ENCODE assay signal across 7 cellular contexts in the genomic region with DNA sequence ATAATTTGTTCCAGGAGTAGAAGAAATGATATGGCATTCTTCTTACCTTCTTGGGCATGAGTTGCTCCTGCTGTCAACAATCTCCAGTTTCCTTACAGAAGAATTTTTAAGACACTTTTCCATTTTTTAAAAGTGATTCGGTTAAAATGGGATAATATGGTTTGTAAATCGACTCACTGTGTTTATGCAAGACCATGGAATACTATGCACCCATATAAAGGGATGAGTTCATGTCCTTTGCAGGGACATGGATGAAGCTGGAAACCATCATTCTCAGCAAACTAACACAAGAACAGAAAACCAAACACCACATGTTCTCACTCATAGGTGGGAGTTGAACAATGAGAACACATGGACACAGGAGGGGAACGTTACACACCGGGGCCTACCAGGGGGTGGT.
DNase-seq lines count a peak whose midpoint lies in the region; ATAC-seq and TF ChIP-seq lines count a peak whose summit lies in the region.
"Not testable (repeated sequence)": the region's sequence is repeated elsewhere in the genome, so short reads cannot be mapped to it uniquely, and the experiment has no call there.

No MANE protein-coding gene starts in this region.

- intact Hi-C loops in CD4-positive, alpha-beta T cell (cut with DNase I, micrococcal nuclease), result not testable (repeated sequence)

- H3K27me3 Mint-ChIP-seq in CD4-positive, alpha-beta T cell; T-helper 17 cell; activated T-cell treated with anti-CD3 and anti-CD28 coated beads, Interleukin-2, amount 50 U/mL, for 72 hours (ENCODE audit: low read depth); activated naive CD4-positive, alpha-beta T cell treated with anti-CD3 and anti-CD28 coated beads, Interleukin-2, amount 50 U/mL, for 24 hours; activated naive CD8-positive, alpha-beta T cell treated with anti-CD3 and anti-CD28 coated beads, Interleukin-2, amount 10 ng/mL, durations not matched to agents 7 days and 5 days; natural killer cell treated with Interleukin-12 subunit alpha and Interleukin-12 subunit beta and Interleukin-15 and Interleukin-18, amount 100 ng/mL, for 72 hours; stimulated activated naive CD8-positive, alpha-beta T cell treated with anti-CD3 and anti-CD28 coated beads, Interleukin-15, amount 100 ng/mL, for 72 hours: not testable (repeated sequence)

- H3K9me3 ChIP-seq in CD4-positive, alpha-beta T cell (ENCODE audit: control insufficient read depth, low read length); T-helper 17 cell (ENCODE audit: control insufficient read depth, low read length, poor library complexity, severe bottlenecking): not testable (repeated sequence)

- not testable (repeated sequence) for ATAC-seq in CD4-positive, alpha-beta T cell (ENCODE audit: poor library complexity); T-helper 17 cell; activated T-cell treated with anti-CD3 and anti-CD28 coated beads, Interleukin-2, amount 50 U/mL, for 72 hours (replicated peaks in 1 of 2); activated naive CD8-positive, alpha-beta T cell treated with anti-CD3 and anti-CD28 coated beads, Interleukin-2, amount 10 ng/mL, durations not matched to agents 7 days and 5 days (ENCODE audit: low read depth); natural killer cell treated with Interleukin-12 subunit alpha and Interleukin-12 subunit beta and Interleukin-15 and Interleukin-18, amount 100 ng/mL, for 72 hours; stimulated activated naive CD8-positive, alpha-beta T cell treated with anti-CD3 and anti-CD28 coated beads, Interleukin-15, amount 100 ng/mL, for 72 hours

- H3K27ac ChIP-seq in CD4-positive, alpha-beta T cell (ENCODE audit: low read depth, low read length), result not testable (repeated sequence)

- DNase-seq in CD4-positive, alpha-beta T cell; T-helper 17 cell; activated T-cell treated with anti-CD3 and anti-CD28 coated beads, Interleukin-2, amount 50 U/mL, for 72 hours; activated naive CD8-positive, alpha-beta T cell treated with anti-CD3 and anti-CD28 coated beads, Interleukin-2, amount 10 ng/mL, durations not matched to agents 7 days and 5 days; natural killer cell treated with Interleukin-12 subunit alpha and Interleukin-12 subunit beta and Interleukin-15 and Interleukin-18, amount 100 ng/mL, for 72 hours (ENCODE audit: low spot score); stimulated activated naive CD8-positive, alpha-beta T cell treated with anti-CD3 and anti-CD28 coated beads, Interleukin-15, amount 100 ng/mL, for 72 hours: not testable (repeated sequence)

- H3K4me1 Mint-ChIP-seq in CD4-positive, alpha-beta T cell (ENCODE audit: low read depth), result peaks cover 77% of the 10 kb centered on the region
- H3K4me1 Mint-ChIP-seq in T-helper 17 cell, result peaks cover 41% of the 10 kb centered on the region
- H3K4me1 Mint-ChIP-seq in activated T-cell treated with anti-CD3 and anti-CD28 coated beads, Interleukin-2, amount 50 U/mL, for 72 hours (ENCODE audit: low read depth), result peaks cover 80% of the 10 kb centered on the region
- H3K4me1 Mint-ChIP-seq in activated naive CD4-positive, alpha-beta T cell treated with anti-CD3 and anti-CD28 coated beads, Interleukin-2, amount 50 U/mL, for 24 hours, result peaks cover 75% of the 10 kb centered on the region
- H3K4me1 Mint-ChIP-seq in activated naive CD8-positive, alpha-beta T cell treated with anti-CD3 and anti-CD28 coated beads, Interleukin-2, amount 10 ng/mL, durations not matched to agents 7 days and 5 days, result peaks cover 51% of the 10 kb centered on the region
- H3K4me1 Mint-ChIP-seq in natural killer cell treated with Interleukin-12 subunit alpha and Interleukin-12 subunit beta and Interleukin-15 and Interleukin-18, amount 100 ng/mL, for 72 hours (ENCODE audit: low read depth in 2 of 2), result peaks cover 84% of the 10 kb centered on the region in 2 donors
- H3K4me1 Mint-ChIP-seq in stimulated activated naive CD8-positive, alpha-beta T cell treated with anti-CD3 and anti-CD28 coated beads, Interleukin-15, amount 100 ng/mL, for 72 hours, result peaks cover 77% of the 10 kb centered on the region

- CTCF ChIA-PET in CD4-positive, alpha-beta T cell (lab: Charles Lee), result interaction anchor here (1.0 to 1.4 kb wide), 2 partner anchors 8 to 278 kb away, joined by 3 to 4 read pairs; no protein-coding TSS in a partner anchor

- H3K36me3 Mint-ChIP-seq in CD4-positive, alpha-beta T cell (ENCODE audit: low read depth); T-helper 17 cell (ENCODE audit: low read depth); activated T-cell treated with anti-CD3 and anti-CD28 coated beads, Interleukin-2, amount 50 U/mL, for 72 hours (ENCODE audit: insufficient read depth in 2 of 2); activated naive CD4-positive, alpha-beta T cell treated with anti-CD3 and anti-CD28 coated beads, Interleukin-2, amount 50 U/mL, for 24 hours: not testable (repeated sequence)
- peaks cover 33% of the 10 kb centered on the region for H3K36me3 Mint-ChIP-seq in activated naive CD8-positive, alpha-beta T cell treated with anti-CD3 and anti-CD28 coated beads, Interleukin-2, amount 10 ng/mL, durations not matched to agents 7 days and 5 days
- H3K36me3 Mint-ChIP-seq in natural killer cell treated with Interleukin-12 subunit alpha and Interleukin-12 subunit beta and Interleukin-15 and Interleukin-18, amount 100 ng/mL, for 72 hours, result peaks cover 48% of the 10 kb centered on the region

- H3K27ac Mint-ChIP-seq in CD4-positive, alpha-beta T cell, result not testable (repeated sequence)
- peak overlapping the region; percentile 29 for H3K27ac Mint-ChIP-seq in T-helper 17 cell
- H3K27ac Mint-ChIP-seq in activated T-cell treated with anti-CD3 and anti-CD28 coated beads, Interleukin-2, amount 50 U/mL, for 72 hours, result peak overlapping the region; percentile 71
- peak overlapping the region; percentile 57 for H3K27ac Mint-ChIP-seq in activated naive CD4-positive, alpha-beta T cell treated with anti-CD3 and anti-CD28 coated beads, Interleukin-2, amount 50 U/mL, for 24 hours
- peak overlapping the region; percentile 25 for H3K27ac Mint-ChIP-seq in activated naive CD8-positive, alpha-beta T cell treated with anti-CD3 and anti-CD28 coated beads, Interleukin-2, amount 10 ng/mL, durations not matched to agents 7 days and 5 days
- H3K27ac Mint-ChIP-seq in natural killer cell treated with Interleukin-12 subunit alpha and Interleukin-12 subunit beta and Interleukin-15 and Interleukin-18, amount 100 ng/mL, for 72 hours, result peak overlapping the region; percentile 95 to 96
- H3K27ac Mint-ChIP-seq in stimulated activated naive CD8-positive, alpha-beta T cell treated with anti-CD3 and anti-CD28 coated beads, Interleukin-15, amount 100 ng/mL, for 72 hours, result peak overlapping the region; percentile 63 to 90

- H3K4me3 Mint-ChIP-seq in CD4-positive, alpha-beta T cell, result peak overlapping the region; percentile 12
- not testable (repeated sequence) for H3K4me3 Mint-ChIP-seq in T-helper 17 cell; activated naive CD4-positive, alpha-beta T cell treated with anti-CD3 and anti-CD28 coated beads, Interleukin-2, amount 50 U/mL, for 24 hours; activated naive CD8-positive, alpha-beta T cell treated with anti-CD3 and anti-CD28 coated beads, Interleukin-2, amount 10 ng/mL, durations not matched to agents 7 days and 5 days; stimulated activated naive CD8-positive, alpha-beta T cell treated with anti-CD3 and anti-CD28 coated beads, Interleukin-15, amount 100 ng/mL, for 72 hours
- H3K4me3 Mint-ChIP-seq in activated T-cell treated with anti-CD3 and anti-CD28 coated beads, Interleukin-2, amount 50 U/mL, for 72 hours, result peak overlapping the region in 1 of 2 donors; percentile 10
- H3K4me3 Mint-ChIP-seq in natural killer cell treated with Interleukin-12 subunit alpha and Interleukin-12 subunit beta and Interleukin-15 and Interleukin-18, amount 100 ng/mL, for 72 hours, result peak overlapping the region; percentile 63

- POLR2A ChIA-PET in CD4-positive, alpha-beta T cell (lab: Charles Lee), result interaction anchor here (0.6 to 1.6 kb wide), 4 partner anchors 25 to 146 kb away, joined by 3 to 6 read pairs (median 3); no protein-coding TSS in a partner anchor
- POLR2A ChIA-PET in activated naive CD8-positive, alpha-beta T cell treated with anti-CD3 and anti-CD28 coated beads, Interleukin-2, amount 10 ng/mL, durations not matched to agents 7 days and 5 days (lab: Charles Lee), result not testable (repeated sequence)

- TF ChIP-seq CTCF in CD4-positive, alpha-beta T cell (IDR thresholded peaks at IDR 0.05), result not testable (repeated sequence)

- H3K9me3 Mint-ChIP-seq in CD4-positive, alpha-beta T cell; activated T-cell treated with anti-CD3 and anti-CD28 coated beads, Interleukin-2, amount 50 U/mL, for 72 hours; activated naive CD4-positive, alpha-beta T cell treated with anti-CD3 and anti-CD28 coated beads, Interleukin-2, amount 50 U/mL, for 24 hours; activated naive CD8-positive, alpha-beta T cell treated with anti-CD3 and anti-CD28 coated beads, Interleukin-2, amount 10 ng/mL, durations not matched to agents 7 days and 5 days; natural killer cell treated with Interleukin-12 subunit alpha and Interleukin-12 subunit beta and Interleukin-15 and Interleukin-18, amount 100 ng/mL, for 72 hours; stimulated activated naive CD8-positive, alpha-beta T cell treated with anti-CD3 and anti-CD28 coated beads, Interleukin-15, amount 100 ng/mL, for 72 hours: not testable (repeated sequence)

- H3K27me3 ChIP-seq in CD4-positive, alpha-beta T cell (ENCODE audit: control insufficient read depth, insufficient read depth, low read length), result not testable (repeated sequence)
